Comparison of ENCODE assay signal across 1 cellular context in the genomic region with DNA sequence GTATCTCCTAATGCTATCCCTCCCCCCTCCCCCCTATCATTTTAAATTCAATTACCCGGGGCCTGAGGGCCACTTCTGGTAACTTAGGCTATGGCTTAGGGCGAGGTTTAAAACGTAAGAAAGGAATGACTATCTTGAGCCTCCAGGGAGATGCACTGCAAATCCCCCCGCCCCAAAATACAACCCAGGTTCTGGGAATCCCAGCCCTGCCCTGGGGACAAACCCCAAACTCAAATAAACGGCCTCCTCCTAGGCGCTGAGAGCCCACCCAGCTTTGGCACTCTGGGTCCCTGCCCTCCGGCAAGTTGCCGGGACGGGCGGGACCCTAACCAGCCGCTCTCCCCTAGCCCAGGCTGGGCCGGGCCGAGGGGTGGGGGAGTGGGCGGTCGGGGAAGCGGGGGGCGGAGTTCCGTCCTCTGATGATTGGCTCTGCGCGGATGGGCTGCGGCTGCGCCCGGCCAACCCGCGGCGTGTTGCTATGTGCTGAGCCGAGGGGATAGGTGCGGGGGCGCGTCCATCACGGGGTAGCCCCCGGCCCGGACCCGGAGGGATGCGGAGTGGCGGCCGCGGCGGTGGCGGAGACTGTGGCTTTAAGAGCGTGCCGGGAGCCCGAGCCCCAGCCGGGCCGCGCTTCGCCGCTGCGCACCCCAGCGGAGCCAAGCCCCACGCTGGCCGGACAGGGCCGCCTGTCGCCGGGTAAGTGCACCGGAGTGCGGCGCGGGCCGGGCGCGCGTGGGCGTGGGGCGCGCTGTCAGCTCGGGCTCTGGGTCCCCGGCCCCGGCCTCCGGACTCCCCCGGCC.
TF ChIP-seq lines count a peak whose summit lies in the region.

A gene with protein sequence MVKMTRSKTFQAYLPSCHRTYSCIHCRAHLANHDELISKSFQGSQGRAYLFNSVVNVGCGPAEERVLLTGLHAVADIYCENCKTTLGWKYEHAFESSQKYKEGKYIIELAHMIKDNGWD (plus strand): TSS at position 527 of the 800 bp plus-strand sequence. CDS start 21,755 bp downstream, outside the sequence.

TF ChIP-seq in HepG2, 621 proteins besides CTCF, POLR2A, EP300 and RAD21 (continued from another document and continues in another):
- TF ChIP-seq TFDP1 (CRISPR knock-in tag; IDR thresholded peaks at IDR 0.05; ENCODE audit: borderline replicate concordance) (no peak; the same call in 1 of the 2 replicates), BATF2 (CRISPR knock-in tag; IDR thresholded peaks at IDR 0.05) (no peak), RFX3 (CRISPR knock-in tag; IDR thresholded peaks at IDR 0.05) (no peak), JUNB (CRISPR knock-in tag; IDR thresholded peaks at IDR 0.05; ENCODE audit: borderline replicate concordance) (no peak), ZNF737 (CRISPR knock-in tag; IDR thresholded peaks at IDR 0.05; ENCODE audit: borderline replicate concordance) (no peak), ZNF10 (CRISPR knock-in tag; IDR thresholded peaks at IDR 0.05; ENCODE audit: borderline replicate concordance, low read depth) (no peak), CHD2 (IDR thresholded peaks at IDR 0.05; ENCODE audit: low read depth, low read length) (peak; percentile 62; the same call in 1 of the 2 replicates), ZFY (CRISPR knock-in tag; IDR thresholded peaks at IDR 0.05) (peak; percentile 64), ZSCAN12 (CRISPR knock-in tag; IDR thresholded peaks at IDR 0.05) (no peak), KLF6 (CRISPR knock-in tag; IDR thresholded peaks at IDR 0.05) (no peak), WIZ (CRISPR knock-in tag; IDR thresholded peaks at IDR 0.05) (no peak), ZBTB7A (CRISPR knock-in tag; IDR thresholded peaks at IDR 0.05) (no peak; the same call in 1 of the 2 replicates), MYNN (CRISPR knock-in tag; IDR thresholded peaks at IDR 0.05; ENCODE audit: low read depth) (no peak), ZNF354B (CRISPR knock-in tag; IDR thresholded peaks at IDR 0.05) (no peak), NR1H2 (CRISPR knock-in tag; IDR thresholded peaks at IDR 0.05; ENCODE audit: borderline replicate concordance, low read depth) (no peak), NCOA2 (CRISPR knock-in tag; IDR thresholded peaks at IDR 0.05) (no peak), MBD4 (IDR thresholded peaks at IDR 0.05; ENCODE audit: borderline replicate concordance, low read length) (no peak), ZNF607 (CRISPR knock-in tag; IDR thresholded peaks at IDR 0.05; ENCODE audit: borderline replicate concordance) (no peak), ZNF563 (CRISPR knock-in tag; IDR thresholded peaks at IDR 0.05) (peak; percentile 69), HNF1B (CRISPR knock-in tag; IDR thresholded peaks at IDR 0.05) (no peak), ZNF674 (CRISPR knock-in tag; IDR thresholded peaks at IDR 0.05; ENCODE audit: low read depth) (no peak), THAP9 (CRISPR knock-in tag; IDR thresholded peaks at IDR 0.05; ENCODE audit: borderline replicate concordance) (no peak), ZNF549 (CRISPR knock-in tag; IDR thresholded peaks at IDR 0.05) (no peak), TBX3 (IDR thresholded peaks at IDR 0.05; ENCODE audit: borderline replicate concordance) (no peak), ZBTB14 (CRISPR knock-in tag; IDR thresholded peaks at IDR 0.05) (no peak), ZSCAN22 (CRISPR knock-in tag; IDR thresholded peaks at IDR 0.05) (no peak), POLR2G (IDR thresholded peaks at IDR 0.05; ENCODE audit: low read depth, low read length) (peak; percentile 59; the same call in 1 of the 2 replicates), ZNF383 (CRISPR knock-in tag; IDR thresholded peaks at IDR 0.05; ENCODE audit: borderline replicate concordance) (no peak), ZSCAN21 (CRISPR knock-in tag; IDR thresholded peaks at IDR 0.05; ENCODE audit: borderline replicate concordance) (peak; percentile 56; the same call in 1 of the 2 replicates), ZNF382 (CRISPR knock-in tag; IDR thresholded peaks at IDR 0.05; ENCODE audit: borderline replicate concordance) (no peak), ZNF121 (CRISPR knock-in tag; IDR thresholded peaks at IDR 0.05) (no peak), HOXA5 (CRISPR knock-in tag; IDR thresholded peaks at IDR 0.05) (no peak)
- TF ChIP-seq, protein P1, sequence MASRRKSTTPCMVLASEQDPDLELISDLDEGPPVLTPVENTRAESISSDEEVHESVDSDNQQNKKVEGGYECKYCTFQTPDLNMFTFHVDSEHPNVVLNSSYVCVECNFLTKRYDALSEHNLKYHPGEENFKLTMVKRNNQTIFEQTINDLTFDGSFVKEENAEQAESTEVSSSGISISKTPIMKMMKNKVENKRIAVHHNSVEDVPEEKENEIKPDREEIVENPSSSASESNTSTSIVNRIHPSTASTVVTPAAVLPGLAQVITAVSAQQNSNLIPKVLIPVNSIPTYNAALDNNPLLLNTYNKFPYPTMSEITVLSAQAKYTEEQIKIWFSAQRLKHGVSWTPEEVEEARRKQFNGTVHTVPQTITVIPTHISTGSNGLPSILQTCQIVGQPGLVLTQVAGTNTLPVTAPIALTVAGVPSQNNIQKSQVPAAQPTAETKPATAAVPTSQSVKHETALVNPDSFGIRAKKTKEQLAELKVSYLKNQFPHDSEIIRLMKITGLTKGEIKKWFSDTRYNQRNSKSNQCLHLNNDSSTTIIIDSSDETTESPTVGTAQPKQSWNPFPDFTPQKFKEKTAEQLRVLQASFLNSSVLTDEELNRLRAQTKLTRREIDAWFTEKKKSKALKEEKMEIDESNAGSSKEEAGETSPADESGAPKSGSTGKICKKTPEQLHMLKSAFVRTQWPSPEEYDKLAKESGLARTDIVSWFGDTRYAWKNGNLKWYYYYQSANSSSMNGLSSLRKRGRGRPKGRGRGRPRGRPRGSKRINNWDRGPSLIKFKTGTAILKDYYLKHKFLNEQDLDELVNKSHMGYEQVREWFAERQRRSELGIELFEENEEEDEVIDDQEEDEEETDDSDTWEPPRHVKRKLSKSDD (CRISPR knock-in tag; IDR thresholded peaks at IDR 0.05; ENCODE audit: low read depth): no peak
- TF ChIP-seq, protein P2, sequence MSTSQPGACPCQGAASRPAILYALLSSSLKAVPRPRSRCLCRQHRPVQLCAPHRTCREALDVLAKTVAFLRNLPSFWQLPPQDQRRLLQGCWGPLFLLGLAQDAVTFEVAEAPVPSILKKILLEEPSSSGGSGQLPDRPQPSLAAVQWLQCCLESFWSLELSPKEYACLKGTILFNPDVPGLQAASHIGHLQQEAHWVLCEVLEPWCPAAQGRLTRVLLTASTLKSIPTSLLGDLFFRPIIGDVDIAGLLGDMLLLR (CRISPR knock-in tag; IDR thresholded peaks at IDR 0.05): no peak; the same call in 1 of the 2 replicates
- TF ChIP-seq, protein P3, sequence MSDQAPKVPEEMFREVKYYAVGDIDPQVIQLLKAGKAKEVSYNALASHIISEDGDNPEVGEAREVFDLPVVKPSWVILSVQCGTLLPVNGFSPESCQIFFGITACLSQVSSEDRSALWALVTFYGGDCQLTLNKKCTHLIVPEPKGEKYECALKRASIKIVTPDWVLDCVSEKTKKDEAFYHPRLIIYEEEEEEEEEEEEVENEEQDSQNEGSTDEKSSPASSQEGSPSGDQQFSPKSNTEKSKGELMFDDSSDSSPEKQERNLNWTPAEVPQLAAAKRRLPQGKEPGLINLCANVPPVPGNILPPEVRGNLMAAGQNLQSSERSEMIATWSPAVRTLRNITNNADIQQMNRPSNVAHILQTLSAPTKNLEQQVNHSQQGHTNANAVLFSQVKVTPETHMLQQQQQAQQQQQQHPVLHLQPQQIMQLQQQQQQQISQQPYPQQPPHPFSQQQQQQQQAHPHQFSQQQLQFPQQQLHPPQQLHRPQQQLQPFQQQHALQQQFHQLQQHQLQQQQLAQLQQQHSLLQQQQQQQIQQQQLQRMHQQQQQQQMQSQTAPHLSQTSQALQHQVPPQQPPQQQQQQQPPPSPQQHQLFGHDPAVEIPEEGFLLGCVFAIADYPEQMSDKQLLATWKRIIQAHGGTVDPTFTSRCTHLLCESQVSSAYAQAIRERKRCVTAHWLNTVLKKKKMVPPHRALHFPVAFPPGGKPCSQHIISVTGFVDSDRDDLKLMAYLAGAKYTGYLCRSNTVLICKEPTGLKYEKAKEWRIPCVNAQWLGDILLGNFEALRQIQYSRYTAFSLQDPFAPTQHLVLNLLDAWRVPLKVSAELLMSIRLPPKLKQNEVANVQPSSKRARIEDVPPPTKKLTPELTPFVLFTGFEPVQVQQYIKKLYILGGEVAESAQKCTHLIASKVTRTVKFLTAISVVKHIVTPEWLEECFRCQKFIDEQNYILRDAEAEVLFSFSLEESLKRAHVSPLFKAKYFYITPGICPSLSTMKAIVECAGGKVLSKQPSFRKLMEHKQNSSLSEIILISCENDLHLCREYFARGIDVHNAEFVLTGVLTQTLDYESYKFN (CRISPR knock-in tag; conservative IDR thresholded peaks at IDR 0.05): no peak
- TF ChIP-seq, protein P4, sequence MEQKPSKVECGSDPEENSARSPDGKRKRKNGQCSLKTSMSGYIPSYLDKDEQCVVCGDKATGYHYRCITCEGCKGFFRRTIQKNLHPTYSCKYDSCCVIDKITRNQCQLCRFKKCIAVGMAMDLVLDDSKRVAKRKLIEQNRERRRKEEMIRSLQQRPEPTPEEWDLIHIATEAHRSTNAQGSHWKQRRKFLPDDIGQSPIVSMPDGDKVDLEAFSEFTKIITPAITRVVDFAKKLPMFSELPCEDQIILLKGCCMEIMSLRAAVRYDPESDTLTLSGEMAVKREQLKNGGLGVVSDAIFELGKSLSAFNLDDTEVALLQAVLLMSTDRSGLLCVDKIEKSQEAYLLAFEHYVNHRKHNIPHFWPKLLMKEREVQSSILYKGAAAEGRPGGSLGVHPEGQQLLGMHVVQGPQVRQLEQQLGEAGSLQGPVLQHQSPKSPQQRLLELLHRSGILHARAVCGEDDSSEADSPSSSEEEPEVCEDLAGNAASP (CRISPR knock-in tag; IDR thresholded peaks at IDR 0.05; ENCODE audit: borderline replicate concordance): no peak
- TF ChIP-seq, protein P5, sequence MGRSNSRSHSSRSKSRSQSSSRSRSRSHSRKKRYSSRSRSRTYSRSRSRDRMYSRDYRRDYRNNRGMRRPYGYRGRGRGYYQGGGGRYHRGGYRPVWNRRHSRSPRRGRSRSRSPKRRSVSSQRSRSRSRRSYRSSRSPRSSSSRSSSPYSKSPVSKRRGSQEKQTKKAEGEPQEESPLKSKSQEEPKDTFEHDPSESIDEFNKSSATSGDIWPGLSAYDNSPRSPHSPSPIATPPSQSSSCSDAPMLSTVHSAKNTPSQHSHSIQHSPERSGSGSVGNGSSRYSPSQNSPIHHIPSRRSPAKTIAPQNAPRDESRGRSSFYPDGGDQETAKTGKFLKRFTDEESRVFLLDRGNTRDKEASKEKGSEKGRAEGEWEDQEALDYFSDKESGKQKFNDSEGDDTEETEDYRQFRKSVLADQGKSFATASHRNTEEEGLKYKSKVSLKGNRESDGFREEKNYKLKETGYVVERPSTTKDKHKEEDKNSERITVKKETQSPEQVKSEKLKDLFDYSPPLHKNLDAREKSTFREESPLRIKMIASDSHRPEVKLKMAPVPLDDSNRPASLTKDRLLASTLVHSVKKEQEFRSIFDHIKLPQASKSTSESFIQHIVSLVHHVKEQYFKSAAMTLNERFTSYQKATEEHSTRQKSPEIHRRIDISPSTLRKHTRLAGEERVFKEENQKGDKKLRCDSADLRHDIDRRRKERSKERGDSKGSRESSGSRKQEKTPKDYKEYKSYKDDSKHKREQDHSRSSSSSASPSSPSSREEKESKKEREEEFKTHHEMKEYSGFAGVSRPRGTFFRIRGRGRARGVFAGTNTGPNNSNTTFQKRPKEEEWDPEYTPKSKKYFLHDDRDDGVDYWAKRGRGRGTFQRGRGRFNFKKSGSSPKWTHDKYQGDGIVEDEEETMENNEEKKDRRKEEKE (IDR thresholded peaks at IDR 0.05): no peak
